In the genomic region with DNA sequence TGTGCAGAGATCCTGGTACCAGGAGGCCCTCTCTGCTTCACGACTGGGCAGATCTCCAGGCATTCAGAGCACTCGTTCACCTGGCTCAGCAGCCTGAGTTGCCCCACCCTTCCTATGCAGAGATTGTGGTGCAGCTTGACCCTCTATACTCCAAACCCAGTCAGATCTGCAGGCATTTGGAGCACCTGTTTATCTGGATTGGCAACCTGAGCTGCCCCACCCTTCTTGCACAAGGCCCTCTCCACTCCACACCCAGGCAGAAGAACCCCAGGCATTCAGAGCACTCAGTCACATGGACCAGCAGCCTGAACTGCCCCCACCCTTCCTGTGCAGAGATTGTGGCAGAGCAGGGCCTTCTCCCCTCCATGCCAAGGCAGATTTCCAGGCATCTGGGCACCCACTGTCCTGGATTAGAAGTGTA, we compare ENCODE assay signal across 17 cellular contexts.
DNase-seq lines count a peak whose midpoint lies in the region; TF ChIP-seq lines count a peak whose summit lies in the region.
"Had no signal": no experiment of that assay in that cellular context is flagged by ENCODE, and none has a peak within 500 bp of the region (broad histone marks: within the 10 kb centered on the region; RNA-seq: fewer than 3 reads in every experiment).

No MANE protein-coding gene starts in this region.

- H3K27ac Mint-ChIP-seq in type B pancreatic cell (peak overlapping the region; percentile 100), neural progenitor cell (no peak overlapping the region)
- H3K27ac Mint-ChIP-seq in activated naive CD8-positive, alpha-beta T cell treated with anti-CD3 and anti-CD28 coated beads for 36 hours, result no peak overlapping the region
- H3K27ac Mint-ChIP-seq: activated CD4-positive, alpha-beta T cell treated with anti-CD3 and anti-CD28 coated beads for 36 hours; activated naive CD8-positive, alpha-beta T cell; naive thymus-derived CD8-positive, alpha-beta T cell had no signal

- no peak for TF ChIP-seq POLR2A in lower leg skin (IDR thresholded peaks at IDR 0.05)

- H3K4me3 Mint-ChIP-seq in type B pancreatic cell (peak overlapping the region; percentile 76), neural progenitor cell (no peak overlapping the region)
- H3K4me3 Mint-ChIP-seq in activated naive CD8-positive, alpha-beta T cell treated with anti-CD3 and anti-CD28 coated beads for 36 hours, result no peak overlapping the region
- H3K4me3 Mint-ChIP-seq: activated CD4-positive, alpha-beta T cell treated with anti-CD3 and anti-CD28 coated beads for 36 hours; activated naive CD8-positive, alpha-beta T cell; naive thymus-derived CD8-positive, alpha-beta T cell had no signal

- no peak overlapping the region for H2AFZ ChIP-seq in neural progenitor cell (replicated peaks)

- intact Hi-C loops in lower leg skin (cut with DNase I; ENCODE audit: low total_unique reads), result loop anchor here (10.0 kb wide), 1 partner anchor 623 kb away; no protein-coding TSS in a partner anchor

- no peak overlapping the region for H3K9ac ChIP-seq in neural progenitor cell

- H3K36me3 Mint-ChIP-seq in type B pancreatic cell, result peaks cover 15% of the 10 kb centered on the region
- H3K36me3 Mint-ChIP-seq in neural progenitor cell, result peaks cover 4% of the 10 kb centered on the region
- no peaks in the 10 kb centered on the region for H3K36me3 Mint-ChIP-seq in activated naive CD8-positive, alpha-beta T cell treated with anti-CD3 and anti-CD28 coated beads for 36 hours

- peaks cover 34% of the 10 kb centered on the region for H3K9me3 Mint-ChIP-seq in type B pancreatic cell
- H3K9me3 Mint-ChIP-seq in neural progenitor cell, result peaks cover 36% of the 10 kb centered on the region
- H3K9me3 Mint-ChIP-seq in activated naive CD8-positive, alpha-beta T cell treated with anti-CD3 and anti-CD28 coated beads for 36 hours, result peaks cover 2% of the 10 kb centered on the region

- no peaks in the 10 kb centered on the region for H3K4me1 ChIP-seq in neural progenitor cell

- DNase-seq in NCI-H2196 (lab: John Stamatoyannopoulos, UW; ENCODE audit: unreplicated experiment) (peak; percentile 6), NCI-H2196 treated with DMSO at 0.1 percent for 48 hours (lab: John Stamatoyannopoulos, UW; ENCODE audit: unreplicated experiment) (no peak), SW480 (ENCODE audit: low spot score) (peak; percentile 26), lower leg skin (ENCODE audit: low spot score in 2 of 2) (peak; percentile 53 to 85), type B pancreatic cell (ENCODE audit: extremely low spot score, unreplicated experiment) (peak; percentile 60), neural progenitor cell (ENCODE audit: low spot score) (no peak)
- no peak for DNase-seq in activated CD4-positive, alpha-beta T cell treated with anti-CD3 and anti-CD28 coated beads for 1 hour
- DNase-seq in activated naive CD8-positive, alpha-beta T cell treated with anti-CD3 and anti-CD28 coated beads for 36 hours, result no peak
- DNase-seq: activated CD4-positive, alpha-beta T cell treated with anti-CD3 and anti-CD28 coated beads for 36 hours; C1 segment of cervical spinal cord; effector CD8-positive, alpha-beta T cell; naive thymus-derived CD8-positive, alpha-beta T cell; NCI-H1930; stimulated activated CD4-positive, alpha-beta T cell treated with anti-CD3 and anti-CD28 coated beads, Interleukin-1b, Interleukin-23, amount 100 ng/mL, for 48 hours; T1000 had no signal

- no peaks in the 10 kb centered on the region for H3K27me3 Mint-ChIP-seq in type B pancreatic cell
- H3K27me3 Mint-ChIP-seq in neural progenitor cell (ENCODE audit: insufficient read depth, low read depth), result peaks cover 6% of the 10 kb centered on the region
- H3K27me3 Mint-ChIP-seq in activated naive CD8-positive, alpha-beta T cell treated with anti-CD3 and anti-CD28 coated beads for 36 hours, result peaks cover 24% of the 10 kb centered on the region

- no peaks in the 10 kb centered on the region for H4K20me1 ChIP-seq in neural progenitor cell (ENCODE audit: low read depth)

- H3K9me3 ChIP-seq in neural progenitor cell (ENCODE audit: low read depth), result peaks cover 5% of the 10 kb centered on the region

- H3K79me2 ChIP-seq in neural progenitor cell (ENCODE audit: low read depth), result no peaks in the 10 kb centered on the region

- 39 to 51% methylated on average over 2 of the region's 2 CpGs for WGBS in lower leg skin, 2 donors

- H3K36me3 ChIP-seq in neural progenitor cell, result no peaks in the 10 kb centered on the region
- H3K36me3 ChIP-seq: SJSA1 had no signal

- H3K4me1 Mint-ChIP-seq in type B pancreatic cell (ENCODE audit: unreplicated experiment) (peaks cover 13% of the 10 kb centered on the region), neural progenitor cell (peaks cover 7% of the 10 kb centered on the region)
- no peaks in the 10 kb centered on the region for H3K4me1 Mint-ChIP-seq in activated naive CD8-positive, alpha-beta T cell treated with anti-CD3 and anti-CD28 coated beads for 36 hours

- H3K27ac ChIP-seq in neural progenitor cell, result no peak overlapping the region
- H3K27ac ChIP-seq: SJSA1 had no signal

- H3K4me3 ChIP-seq in lower leg skin (ENCODE audit: low read depth, poor library complexity, severe bottlenecking) (no peak overlapping the region), neural progenitor cell (no peak overlapping the region)
- H3K4me3 ChIP-seq: SJSA1 had no signal

- no peaks in the 10 kb centered on the region for H3K27me3 ChIP-seq in neural progenitor cell

- no peaks in the 10 kb centered on the region for H3F3A ChIP-seq in neural progenitor cell (ENCODE audit: low read depth)

- no peak overlapping the region for H3K4me2 ChIP-seq in neural progenitor cell

- no peak for TF ChIP-seq CTCF in lower leg skin (IDR thresholded peaks at IDR 0.05)
- no peak for TF ChIP-seq CTCF in type B pancreatic cell (conservative IDR thresholded peaks at IDR 0.05)
- no peak for TF ChIP-seq CTCF in neural progenitor cell (IDR thresholded peaks at IDR 0.05)

Comparison
In these comparisons a context has a peak if more than half of its experiments do, and no peak if none do; other contexts are left out.
1. DNase-seq: peak in NCI-H2196 (single experiment), SW480 (single experiment), lower leg skin (2 of 2) and type B pancreatic cell (single experiment); none in NCI-H2196 treated with DMSO at 0.1 percent for 48 hours (single experiment), activated CD4-positive, alpha-beta T cell treated with anti-CD3 and anti-CD28 coated beads for 1 hour (single experiment), neural progenitor cell (single experiment) and activated naive CD8-positive, alpha-beta T cell treated with anti-CD3 and anti-CD28 coated beads for 36 hours (single experiment).